In the genomic region with DNA sequence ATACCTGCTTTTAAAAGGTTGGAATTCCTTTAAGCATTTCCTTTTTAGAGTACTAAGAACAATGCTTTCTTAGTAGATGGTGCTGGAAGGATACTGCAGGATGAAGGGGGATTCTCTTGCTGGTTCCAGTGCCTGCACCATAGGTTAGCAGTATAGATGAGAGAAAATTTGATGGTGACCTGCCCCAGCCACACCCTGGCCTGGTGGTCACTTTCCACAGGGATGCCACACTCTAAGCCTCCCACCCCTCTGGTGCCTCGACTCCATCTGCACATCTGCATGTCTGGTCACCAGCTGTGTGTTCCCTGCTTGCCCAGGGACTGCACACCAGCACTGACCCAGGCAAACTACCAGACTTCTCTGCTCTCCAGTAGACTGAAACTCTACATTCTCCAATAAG, we compare ENCODE assay signal across 25 cellular contexts. TPM values are rescaled to one million over a fixed set of nuclear protein-coding genes. Genes with fewer than 3 reads are reported as not detected.
DNase-seq lines count a peak whose midpoint lies in the region; ATAC-seq and TF ChIP-seq lines count a peak whose summit lies in the region.
"Had no signal": no experiment of that assay in that cellular context is flagged by ENCODE, and none has a peak within 500 bp of the region (broad histone marks: within the 10 kb centered on the region; RNA-seq: fewer than 3 reads in every experiment).

No MANE protein-coding gene starts in this region.

- H4K91ac ChIP-seq in trophoblast cell (ENCODE audit: low read depth, low read length), result no peak overlapping the region

- H3K27ac ChIP-seq in HUES48 (ENCODE audit: low read depth, low read length) (peak overlapping the region; percentile 56), trophoblast cell (ENCODE audit: low read depth, low read length) (no peak overlapping the region)
- H3K27ac ChIP-seq in CD8-positive, alpha-beta memory T cell (ENCODE audit: low read depth, low read length), result no peak overlapping the region
- H3K27ac ChIP-seq: epithelial cell of prostate, prostate gland, thyroid gland had no signal

- no peak overlapping the region for H4K8ac ChIP-seq in trophoblast cell (ENCODE audit: low read depth, low read length)

- H3K4me3 Mint-ChIP-seq in activated naive CD8-positive, alpha-beta T cell treated with anti-CD3 and anti-CD28 coated beads, Interleukin-2, amount 10 ng/mL, durations not matched to agents 7 days and 5 days, result no peak overlapping the region
- H3K4me3 Mint-ChIP-seq in activated naive CD8-positive, alpha-beta T cell treated with anti-CD3 and anti-CD28 coated beads for 36 hours, result no peak overlapping the region
- peak overlapping the region in 3 of 7 donors; percentile 37 to 66 (median 56) for H3K4me3 Mint-ChIP-seq in CD8-positive, alpha-beta memory T cell
- H3K4me3 Mint-ChIP-seq: memory B cell, neural crest cell had no signal

- H3K9me3 Mint-ChIP-seq in activated naive CD8-positive, alpha-beta T cell treated with anti-CD3 and anti-CD28 coated beads, Interleukin-2, amount 10 ng/mL, durations not matched to agents 7 days and 5 days, result no peaks in the 10 kb centered on the region
- no peaks in the 10 kb centered on the region for H3K9me3 Mint-ChIP-seq in activated naive CD8-positive, alpha-beta T cell treated with anti-CD3 and anti-CD28 coated beads for 36 hours
- H3K9me3 Mint-ChIP-seq in CD8-positive, alpha-beta memory T cell, result peaks cover 0 to 2% (median 0%) of the 10 kb centered on the region in 5 donors
- H3K9me3 Mint-ChIP-seq: memory B cell, neural crest cell had no signal

- H2BK12ac ChIP-seq in trophoblast cell (ENCODE audit: low read length), result peak overlapping the region; percentile 67

- no peak for TF ChIP-seq CTCF in fibroblast of villous mesenchyme (IDR thresholded peaks at IDR 0.05; ENCODE audit: insufficient read depth, low read depth, low read length)

- no peak overlapping the region for H2AFZ ChIP-seq in trophoblast cell (ENCODE audit: insufficient read depth, low read length, poor library complexity)

- H2BK5ac ChIP-seq in trophoblast cell (ENCODE audit: low read depth, low read length, poor library complexity), result no peak overlapping the region

- H3K36me3 ChIP-seq in HUES48 (ENCODE audit: control insufficient read depth, insufficient read depth, low read length) (peaks cover 35% of the 10 kb centered on the region), trophoblast cell (ENCODE audit: control insufficient read depth in 1 of 2, insufficient read depth in 2 of 2, low read length in 2 of 2) (peaks cover 16 to 20% of the 10 kb centered on the region in 2 experiments)
- peaks cover 18% of the 10 kb centered on the region for H3K36me3 ChIP-seq in CD8-positive, alpha-beta memory T cell (ENCODE audit: insufficient read depth, low read length)
- H3K36me3 ChIP-seq: HAP-1, prostate gland had no signal

- H3K18ac ChIP-seq in trophoblast cell (ENCODE audit: low read length), result no peak overlapping the region

- CTCF ChIA-PET in CD8-positive, alpha-beta memory T cell (lab: Charles Lee), result interaction anchor here (3.4 kb wide), 1 partner anchor 16 kb away, joined by 16 read pairs; no protein-coding TSS in a partner anchor

- H3K9ac ChIP-seq in HUES48 (ENCODE audit: low read depth, low read length) (no peak overlapping the region), trophoblast cell (ENCODE audit: low read length) (no peak overlapping the region)

- H3K4me1 ChIP-seq in HUES48 (ENCODE audit: control insufficient read depth, insufficient read depth, low read length) (peaks cover 11% of the 10 kb centered on the region; the same call in 1 of the 2 replicates), trophoblast cell (ENCODE audit: control insufficient read depth in 1 of 2, insufficient read depth in 2 of 2, low read length in 2 of 2) (peaks cover 3 to 4% of the 10 kb centered on the region in 2 experiments)
- peaks cover 5% of the 10 kb centered on the region for H3K4me1 ChIP-seq in CD8-positive, alpha-beta memory T cell (ENCODE audit: insufficient read depth, low read length)
- H3K4me1 ChIP-seq: HAP-1, prostate gland, thyroid gland had no signal

- no peak overlapping the region for H2AK5ac ChIP-seq in trophoblast cell (ENCODE audit: low read length)

- H2BK120ac ChIP-seq in trophoblast cell (ENCODE audit: insufficient read depth, low read length, poor library complexity), result no peak overlapping the region

- ATAC-seq in activated naive CD8-positive, alpha-beta T cell treated with anti-CD3 and anti-CD28 coated beads, Interleukin-2, amount 10 ng/mL, durations not matched to agents 7 days and 5 days (ENCODE audit: low read depth), result peak; percentile 23

- peaks cover 32% of the 10 kb centered on the region for H3K4me1 Mint-ChIP-seq in activated naive CD8-positive, alpha-beta T cell treated with anti-CD3 and anti-CD28 coated beads, Interleukin-2, amount 10 ng/mL, durations not matched to agents 7 days and 5 days
- H3K4me1 Mint-ChIP-seq in activated naive CD8-positive, alpha-beta T cell treated with anti-CD3 and anti-CD28 coated beads for 36 hours, result peaks cover 16% of the 10 kb centered on the region
- peaks cover 35 to 55% (median 51%) of the 10 kb centered on the region in 3 donors for H3K4me1 Mint-ChIP-seq in CD8-positive, alpha-beta memory T cell
- H3K4me1 Mint-ChIP-seq: neural crest cell had no signal

- H3K27me3 Mint-ChIP-seq in activated naive CD8-positive, alpha-beta T cell treated with anti-CD3 and anti-CD28 coated beads, Interleukin-2, amount 10 ng/mL, durations not matched to agents 7 days and 5 days, result peaks cover 3% of the 10 kb centered on the region
- H3K27me3 Mint-ChIP-seq in activated naive CD8-positive, alpha-beta T cell treated with anti-CD3 and anti-CD28 coated beads for 36 hours, result no peaks in the 10 kb centered on the region
- H3K27me3 Mint-ChIP-seq in CD8-positive, alpha-beta memory T cell, result peaks cover 0 to 3% of the 10 kb centered on the region in 2 donors
- H3K27me3 Mint-ChIP-seq: memory B cell had no signal

- DNase-seq in activated naive CD8-positive, alpha-beta T cell treated with anti-CD3 and anti-CD28 coated beads, Interleukin-2, amount 10 ng/mL, durations not matched to agents 7 days and 5 days, result no peak
- no peak for DNase-seq in activated naive CD8-positive, alpha-beta T cell treated with anti-CD3 and anti-CD28 coated beads for 36 hours
- peak; percentile 38 for DNase-seq in fibroblast of villous mesenchyme (ENCODE audit: low read depth)
- peak in 1 of 2 donors; percentile 8 for DNase-seq in trophoblast cell
- no peak for DNase-seq in HPDE6-E6E7 (ENCODE audit: extremely low spot score)
- DNase-seq in CD8-positive, alpha-beta memory T cell, result no peak
- DNase-seq in NCI-H2029 (lab: John Stamatoyannopoulos, UW), result no peak
- DNase-seq: activated CD4-positive, CD25-positive, alpha-beta regulatory T cell treated with anti-CD3 and anti-CD28 coated beads, Interleukin-2, amount 50 U/mL, for 72 hours; activated effector memory CD4-positive, alpha-beta T cell treated with Interleukin-2 at 50 U/mL for 16 hours; amniotic stem cell; DND-41; foreskin melanocyte; NCI-H1105 treated with DMSO at 0.1 percent for 48 hours; NCI-H2107; NCI-H510A; thyroid gland had no signal

- H4K12ac ChIP-seq in trophoblast cell (ENCODE audit: low read depth, low read length), result no peak overlapping the region

- H3K14ac ChIP-seq in trophoblast cell (ENCODE audit: low read length), result no peak overlapping the region

- no peak overlapping the region for H3K4ac ChIP-seq in trophoblast cell (ENCODE audit: low read depth, low read length)

- H3K79me1 ChIP-seq in trophoblast cell (ENCODE audit: low read length), result no peaks in the 10 kb centered on the region

- H3K4me3 ChIP-seq in HUES48 (ENCODE audit: low read depth, low read length) (no peak overlapping the region), fibroblast of villous mesenchyme (ENCODE audit: low read depth, low read length) (no peak overlapping the region), trophoblast cell (ENCODE audit: low read depth, low read length) (no peak overlapping the region)
- H3K4me3 ChIP-seq in CD8-positive, alpha-beta memory T cell (ENCODE audit: low read length), result no peak overlapping the region
- H3K4me3 ChIP-seq: HAP-1, prostate gland, thyroid gland had no signal

- no CpG with 5 or more reads among the region's 1 CpG for WGBS in trophoblast cell (ENCODE audit: extremely low coverage, insufficient coverage, insufficient read length)

- peaks cover 31% of the 10 kb centered on the region for H3K36me3 Mint-ChIP-seq in activated naive CD8-positive, alpha-beta T cell treated with anti-CD3 and anti-CD28 coated beads, Interleukin-2, amount 10 ng/mL, durations not matched to agents 7 days and 5 days
- H3K36me3 Mint-ChIP-seq in activated naive CD8-positive, alpha-beta T cell treated with anti-CD3 and anti-CD28 coated beads for 36 hours, result peaks cover 28% of the 10 kb centered on the region
- H3K36me3 Mint-ChIP-seq in CD8-positive, alpha-beta memory T cell, result peaks cover 4 to 41% (median 19%) of the 10 kb centered on the region in 3 donors

- H3K23ac ChIP-seq in trophoblast cell (ENCODE audit: low read length), result no peak overlapping the region

- H3K79me2 ChIP-seq in trophoblast cell (ENCODE audit: control insufficient read depth, insufficient read depth, low read length, poor library complexity), result no peaks in the 10 kb centered on the region

- H3K4me2 ChIP-seq in trophoblast cell (ENCODE audit: low read length), result no peak overlapping the region

- H3K27me3 ChIP-seq in HUES48 (ENCODE audit: control insufficient read depth, insufficient read depth, low read length), result no peaks in the 10 kb centered on the region
- no peaks in the 10 kb centered on the region for H3K27me3 ChIP-seq in trophoblast cell (ENCODE audit: insufficient read depth, low read length)
- no peaks in the 10 kb centered on the region for H3K27me3 ChIP-seq in CD8-positive, alpha-beta memory T cell (ENCODE audit: insufficient read depth, low read length, poor library complexity, severe bottlenecking)
- H3K27me3 ChIP-seq: thyroid gland had no signal

- POLR2A ChIA-PET in activated naive CD8-positive, alpha-beta T cell treated with anti-CD3 and anti-CD28 coated beads, Interleukin-2, amount 10 ng/mL, durations not matched to agents 7 days and 5 days (lab: Charles Lee), result no interaction called here
- POLR2A ChIA-PET in CD8-positive, alpha-beta memory T cell (lab: Charles Lee), result interaction anchor here (0.6 kb wide), 1 partner anchor 223 kb away, joined by 3 read pairs; no protein-coding TSS in a partner anchor

- no peak overlapping the region for H3K27ac Mint-ChIP-seq in activated naive CD8-positive, alpha-beta T cell treated with anti-CD3 and anti-CD28 coated beads, Interleukin-2, amount 10 ng/mL, durations not matched to agents 7 days and 5 days
- no peak overlapping the region for H3K27ac Mint-ChIP-seq in activated naive CD8-positive, alpha-beta T cell treated with anti-CD3 and anti-CD28 coated beads for 36 hours
- peak overlapping the region in 2 of 8 donors; percentile 58 to 89 for H3K27ac Mint-ChIP-seq in CD8-positive, alpha-beta memory T cell
- H3K27ac Mint-ChIP-seq: memory B cell had no signal

- H3K9me3 ChIP-seq in HUES48 (ENCODE audit: control insufficient read depth, insufficient read depth, low read length), result no peaks in the 10 kb centered on the region
- H3K9me3 ChIP-seq in trophoblast cell (ENCODE audit: insufficient read depth, low read depth, low read length), result no peaks in the 10 kb centered on the region
- no peaks in the 10 kb centered on the region for H3K9me3 ChIP-seq in CD8-positive, alpha-beta memory T cell (ENCODE audit: low read length)
- H3K9me3 ChIP-seq: HAP-1, prostate gland, thyroid gland had no signal

RNA-seq across cellular contexts. Expression of gene SLC2A3, which starts 19.1 kb away (rescaled TPM):
- 100 to 1,000 TPM; 219 to 224 TPM for total RNA-seq in activated naive CD8-positive, alpha-beta T cell treated with anti-CD3 and anti-CD28 coated beads, Interleukin-2, amount 10 ng/mL, durations not matched to agents 7 days and 5 days
- 100 to 1,000 TPM; 125 to 147 TPM for total RNA-seq in activated naive CD8-positive, alpha-beta T cell treated with anti-CD3 and anti-CD28 coated beads for 36 hours
- 65.4 and 91.5 TPM in 2 replicates for total RNA-seq in fibroblast of villous mesenchyme
- polyA plus RNA-seq in trophoblast cell (2013), result 1,584 and 1,664 TPM in 2 replicates
- total RNA-seq in CD8-positive, alpha-beta memory T cell, result 100 to 1,000 TPM; 105 to 106 TPM
- 96.6 TPM for polyA plus RNA-seq in CD8-positive, alpha-beta memory T cell
- total RNA-seq: HT-29 had no signal

RNA-seq across cellular contexts. Expression of gene SLC2A14, which starts 44.2 kb away (rescaled TPM):
- total RNA-seq in activated naive CD8-positive, alpha-beta T cell treated with anti-CD3 and anti-CD28 coated beads, Interleukin-2, amount 10 ng/mL, durations not matched to agents 7 days and 5 days, result under 1 TPM in 1 of 2 experiments, not detected in 1; 0.11 TPM
- under 1 TPM in 1 of 2 experiments, not detected in 1; 0.08 TPM for total RNA-seq in activated naive CD8-positive, alpha-beta T cell treated with anti-CD3 and anti-CD28 coated beads for 36 hours
- total RNA-seq in fibroblast of villous mesenchyme, result under 0.01 and 0.32 TPM in 2 replicates
- polyA plus RNA-seq in trophoblast cell (2013), result 17.6 TPM in 2 replicates
- under 1 TPM; 0.13 to 0.15 TPM for total RNA-seq in CD8-positive, alpha-beta memory T cell
- not detected for polyA plus RNA-seq in CD8-positive, alpha-beta memory T cell
- total RNA-seq: HT-29, kidney epithelial cell, SK-MEL-5 had no signal
